ENCODE assay signal across 25 cellular contexts in genomic region chr2:236583621-236584203, GRCh38.
"Had no signal": no experiment of that assay in that cellular context is flagged by ENCODE, and none has a peak within 500 bp of the region (broad histone marks: within the 10 kb centered on the region; RNA-seq: fewer than 3 reads in every experiment).

No MANE protein-coding gene starts in this region.

- H3K4me1 Mint-ChIP-seq: activated CD8-positive, alpha-beta memory T cell treated with anti-CD3 and anti-CD28 coated beads, Interleukin-2, amount 10 ng/mL, durations not matched to agents 7 days and 5 days; central memory CD8-positive, alpha-beta T cell had no signal

- H3K4me3 ChIP-seq: esophagus muscularis mucosa, spleen, upper lobe of right lung had no signal

- H3K9me3 Mint-ChIP-seq: activated CD8-positive, alpha-beta T cell treated with anti-CD3 and anti-CD28 coated beads for 36 hours; central memory CD8-positive, alpha-beta T cell; dendritic cell treated with granulocyte-macrophage colony-stimulating factor and Interleukin-4, amounts not matched to agents 40 ng/mL and 50 ng/mL, for 4 days had no signal

- H3K27ac ChIP-seq: esophagus muscularis mucosa, foreskin keratinocyte, spleen, upper lobe of right lung had no signal

- H3K4me1 ChIP-seq: foreskin keratinocyte, upper lobe of right lung had no signal

- H3K27me3 ChIP-seq: esophagus muscularis mucosa, foreskin keratinocyte, spleen, upper lobe of right lung had no signal

- H3K9me3 ChIP-seq: esophagus muscularis mucosa, upper lobe of right lung had no signal

- ATAC-seq: activated CD8-positive, alpha-beta memory T cell treated with anti-CD3 and anti-CD28 coated beads, Interleukin-2, amount 10 ng/mL, durations not matched to agents 7 days and 5 days; activated CD8-positive, alpha-beta T cell treated with anti-CD3 and anti-CD28 coated beads for 36 hours; activated T-cell treated with anti-CD3 and anti-CD28 coated beads, Interleukin-2, amount 50 U/mL, for 72 hours; foreskin keratinocyte; naive thymus-derived CD8-positive, alpha-beta T cell; stimulated activated naive CD8-positive, alpha-beta T cell treated with anti-CD3 and anti-CD28 coated beads, Interleukin-15, Interleukin-2, amounts not matched to agents 100 U/mL and 50 U/mL, for 24 hours; upper lobe of right lung had no signal

- H3K4me3 Mint-ChIP-seq: activated CD8-positive, alpha-beta memory T cell treated with anti-CD3 and anti-CD28 coated beads, Interleukin-2, amount 10 ng/mL, durations not matched to agents 7 days and 5 days; activated CD8-positive, alpha-beta T cell treated with anti-CD3 and anti-CD28 coated beads for 36 hours; activated naive CD8-positive, alpha-beta T cell; activated T-cell treated with anti-CD3 and anti-CD28 coated beads, Interleukin-2, amount 50 U/mL, for 72 hours; central memory CD8-positive, alpha-beta T cell; dendritic cell treated with granulocyte-macrophage colony-stimulating factor and Interleukin-4, amounts not matched to agents 40 ng/mL and 50 ng/mL, for 4 days; endodermal cell; naive thymus-derived CD8-positive, alpha-beta T cell; neural crest cell had no signal

- DNase-seq: activated CD4-positive, alpha-beta T cell treated with anti-CD3 and anti-CD28 coated beads for 1 hour; activated CD4-positive, alpha-beta T cell treated with anti-CD3 and anti-CD28 coated beads, Interleukin-2, amount 50 U/mL, for 1 hour; activated CD8-positive, alpha-beta memory T cell treated with anti-CD3 and anti-CD28 coated beads, Interleukin-2, amount 10 ng/mL, durations not matched to agents 7 days and 5 days; activated CD8-positive, alpha-beta T cell treated with anti-CD3 and anti-CD28 coated beads for 36 hours; activated effector memory CD4-positive, alpha-beta T cell treated with Interleukin-2 at 50 U/mL for 16 hours; activated naive CD4-positive, alpha-beta T cell treated with Interleukin-2 at 50 U/mL for 16 hours; activated T-cell treated with anti-CD3 and anti-CD28 coated beads, Interleukin-2, amount 50 U/mL, for 72 hours; anterior cingulate cortex; endodermal cell; foreskin keratinocyte; left cardiac atrium; mammary epithelial cell; midbrain; naive thymus-derived CD8-positive, alpha-beta T cell; occipital lobe; spleen; stimulated activated naive CD8-positive, alpha-beta T cell treated with anti-CD3 and anti-CD28 coated beads, Interleukin-15, Interleukin-2, amounts not matched to agents 100 U/mL and 50 U/mL, for 24 hours; T-helper 2 cell; upper lobe of right lung had no signal

- H3K27me3 Mint-ChIP-seq: activated CD8-positive, alpha-beta memory T cell treated with anti-CD3 and anti-CD28 coated beads, Interleukin-2, amount 10 ng/mL, durations not matched to agents 7 days and 5 days; activated CD8-positive, alpha-beta T cell treated with anti-CD3 and anti-CD28 coated beads for 36 hours; activated naive CD8-positive, alpha-beta T cell; central memory CD8-positive, alpha-beta T cell; dendritic cell treated with granulocyte-macrophage colony-stimulating factor and Interleukin-4, amounts not matched to agents 40 ng/mL and 50 ng/mL, for 4 days; naive thymus-derived CD8-positive, alpha-beta T cell; progenitor cell of endocrine pancreas had no signal

- H3K27ac Mint-ChIP-seq: activated CD8-positive, alpha-beta memory T cell treated with anti-CD3 and anti-CD28 coated beads, Interleukin-2, amount 10 ng/mL, durations not matched to agents 7 days and 5 days; activated CD8-positive, alpha-beta T cell treated with anti-CD3 and anti-CD28 coated beads for 36 hours; activated naive CD8-positive, alpha-beta T cell; activated T-cell treated with anti-CD3 and anti-CD28 coated beads, Interleukin-2, amount 50 U/mL, for 72 hours; dendritic cell treated with granulocyte-macrophage colony-stimulating factor and Interleukin-4, amounts not matched to agents 40 ng/mL and 50 ng/mL, for 4 days; endodermal cell; naive thymus-derived CD8-positive, alpha-beta T cell; progenitor cell of endocrine pancreas had no signal
